ENCODE assay signal across 15 cellular contexts in genomic region chr11:14611939-14612338, GRCh38. TPM values are rescaled to one million over a fixed set of nuclear protein-coding genes. Genes with fewer than 3 reads are reported as not detected.
DNase-seq lines count a peak whose midpoint lies in the region; ATAC-seq and TF ChIP-seq lines count a peak whose summit lies in the region.
"Had no signal": no experiment of that assay in that cellular context is flagged by ENCODE, and none has a peak within 500 bp of the region (broad histone marks: within the 10 kb centered on the region; RNA-seq: fewer than 3 reads in every experiment).

No MANE protein-coding gene starts in this region.

- DNase-seq in activated T-cell treated with anti-CD3 and anti-CD28 coated beads, Interleukin-2, amount 50 U/mL, for 4 hours = no peak
- no peak for DNase-seq in activated T-cell treated with anti-CD3 and anti-CD28 coated beads, Interleukin-2, amount 50 U/mL, for 48 hours
- DNase-seq in activated CD8-positive, alpha-beta T cell treated with anti-CD3 and anti-CD28 coated beads for 36 hours = no peak
- DNase-seq in stimulated activated effector memory CD8-positive, alpha-beta T cell treated with anti-CD3 and anti-CD28 coated beads, Interleukin-12 subunit alpha, Interleukin-12 subunit beta, amount 100 ng/mL, for 72 hours (ENCODE audit: low spot score in 2 of 2) = no peak
- DNase-seq in sigmoid colon (no peak), NCI-H2196 (lab: John Stamatoyannopoulos, UW; ENCODE audit: unreplicated experiment) (no peak)
- no peak for DNase-seq in effector memory CD4-positive, alpha-beta T cell
- DNase-seq: activated CD4-positive, alpha-beta T cell treated with anti-CD3 and anti-CD28 coated beads, Interleukin-2, amount 50 U/mL, for 4 hours; anterior cingulate cortex; NCI-H2081 treated with DMSO at 0.1 percent for 48 hours; NK-92 treated with Interleukin-12 subunit alpha and Interleukin-12 subunit beta, amount 100 ng/mL, for 24 hours; right lobe of liver had no signal

- CTCF ChIA-PET in activated CD8-positive, alpha-beta T cell treated with anti-CD3 and anti-CD28 coated beads for 36 hours (lab: Charles Lee) = no interaction called here

- no peak overlapping the region for H3K4me3 ChIP-seq in sigmoid colon
- no peak overlapping the region for H3K4me3 ChIP-seq in effector memory CD4-positive, alpha-beta T cell (ENCODE audit: insufficient read depth, low read depth, low read length, poor library complexity, severe bottlenecking)
- H3K4me3 ChIP-seq: right lobe of liver, tibial nerve had no signal

- peaks cover 36% of the 10 kb centered on the region for H3K36me3 Mint-ChIP-seq in activated T-cell treated with anti-CD3 and anti-CD28 coated beads, Interleukin-2, amount 50 U/mL, for 4 hours (ENCODE audit: insufficient read depth)
- peaks cover 60% of the 10 kb centered on the region for H3K36me3 Mint-ChIP-seq in activated CD8-positive, alpha-beta T cell treated with anti-CD3 and anti-CD28 coated beads for 36 hours (ENCODE audit: low read depth)
- peaks cover 33% of the 10 kb centered on the region for H3K36me3 Mint-ChIP-seq in stimulated activated effector memory CD8-positive, alpha-beta T cell treated with anti-CD3 and anti-CD28 coated beads, Interleukin-12 subunit alpha, Interleukin-12 subunit beta, amount 100 ng/mL, for 72 hours

- no peak overlapping the region for H3K27ac ChIP-seq in sigmoid colon
- no peak overlapping the region for H3K27ac ChIP-seq in effector memory CD4-positive, alpha-beta T cell (ENCODE audit: insufficient read depth, low read length, poor library complexity, severe bottlenecking)
- H3K27ac ChIP-seq: right lobe of liver, tibial nerve had no signal

- no peaks in the 10 kb centered on the region for H3K27me3 Mint-ChIP-seq in activated T-cell treated with anti-CD3 and anti-CD28 coated beads, Interleukin-2, amount 50 U/mL, for 4 hours (ENCODE audit: low read depth)
- no peaks in the 10 kb centered on the region for H3K27me3 Mint-ChIP-seq in activated CD8-positive, alpha-beta T cell treated with anti-CD3 and anti-CD28 coated beads for 36 hours

- peaks cover 0 to 3% (median 0%) of the 10 kb centered on the region in 4 donors for H3K4me1 ChIP-seq in sigmoid colon
- no peaks in the 10 kb centered on the region for H3K4me1 ChIP-seq in effector memory CD4-positive, alpha-beta T cell (ENCODE audit: control insufficient read depth, insufficient read depth, low read length, poor library complexity, severe bottlenecking)
- H3K4me1 ChIP-seq: tibial nerve had no signal

- H3K9me3 ChIP-seq in sigmoid colon = no peaks in the 10 kb centered on the region
- H3K9me3 ChIP-seq in effector memory CD4-positive, alpha-beta T cell (ENCODE audit: control insufficient read depth, low read length) = no peaks in the 10 kb centered on the region
- H3K9me3 ChIP-seq: right lobe of liver had no signal

- no peak for TF ChIP-seq CTCF in activated CD8-positive, alpha-beta T cell treated with anti-CD3 and anti-CD28 coated beads for 36 hours (IDR thresholded peaks at IDR 0.05)
- no peak for TF ChIP-seq CTCF in sigmoid colon (IDR thresholded peaks at IDR 0.05)

- ATAC-seq in activated T-cell treated with anti-CD3 and anti-CD28 coated beads, Interleukin-2, amount 50 U/mL, for 4 hours = peak; percentile 67 to 87
- peak; percentile 61 for ATAC-seq in HG03460 (IDR thresholded peaks at IDR 0.05; ENCODE audit: unreplicated experiment)
- ATAC-seq in activated CD8-positive, alpha-beta T cell treated with anti-CD3 and anti-CD28 coated beads for 36 hours = peak; percentile 37
- peak; percentile 97 for ATAC-seq in stimulated activated effector memory CD8-positive, alpha-beta T cell treated with anti-CD3 and anti-CD28 coated beads, Interleukin-12 subunit alpha, Interleukin-12 subunit beta, amount 100 ng/mL, for 72 hours

- peaks cover 4% of the 10 kb centered on the region for H3K9me3 Mint-ChIP-seq in activated T-cell treated with anti-CD3 and anti-CD28 coated beads, Interleukin-2, amount 50 U/mL, for 4 hours
- peaks cover 7% of the 10 kb centered on the region for H3K9me3 Mint-ChIP-seq in activated CD8-positive, alpha-beta T cell treated with anti-CD3 and anti-CD28 coated beads for 36 hours
- no peaks in the 10 kb centered on the region for H3K9me3 Mint-ChIP-seq in stimulated activated effector memory CD8-positive, alpha-beta T cell treated with anti-CD3 and anti-CD28 coated beads, Interleukin-12 subunit alpha, Interleukin-12 subunit beta, amount 100 ng/mL, for 72 hours

- H3K27ac Mint-ChIP-seq in activated CD8-positive, alpha-beta T cell treated with anti-CD3 and anti-CD28 coated beads for 36 hours = peak overlapping the region; percentile 67
- H3K27ac Mint-ChIP-seq in stimulated activated effector memory CD8-positive, alpha-beta T cell treated with anti-CD3 and anti-CD28 coated beads, Interleukin-12 subunit alpha, Interleukin-12 subunit beta, amount 100 ng/mL, for 72 hours = peak overlapping the region; percentile 69

- no peaks in the 10 kb centered on the region for H3K27me3 ChIP-seq in sigmoid colon
- no peaks in the 10 kb centered on the region for H3K27me3 ChIP-seq in effector memory CD4-positive, alpha-beta T cell (replicated peaks; ENCODE audit: control insufficient read depth, insufficient read depth, low read length, poor library complexity, severe bottlenecking)
- H3K27me3 ChIP-seq: right lobe of liver, tibial nerve had no signal

- intact Hi-C loops in activated CD8-positive, alpha-beta T cell treated with anti-CD3 and anti-CD28 coated beads for 36 hours (cut with micrococcal nuclease) = no loop called here
- intact Hi-C loops in sigmoid colon (cut with DNase I) = no loop called here

- POLR2A ChIA-PET in activated CD8-positive, alpha-beta T cell treated with anti-CD3 and anti-CD28 coated beads for 36 hours (lab: Charles Lee) = interaction anchor here (0.6 to 1.1 kb wide), 2 partner anchors 9 to 80 kb away, joined by 3 to 4 read pairs; no protein-coding TSS in a partner anchor

- peaks cover 37% of the 10 kb centered on the region for H3K4me1 Mint-ChIP-seq in activated T-cell treated with anti-CD3 and anti-CD28 coated beads, Interleukin-2, amount 50 U/mL, for 4 hours (ENCODE audit: low read depth)
- peaks cover 37% of the 10 kb centered on the region for H3K4me1 Mint-ChIP-seq in activated CD8-positive, alpha-beta T cell treated with anti-CD3 and anti-CD28 coated beads for 36 hours (ENCODE audit: low read depth)
- peaks cover 26% of the 10 kb centered on the region for H3K4me1 Mint-ChIP-seq in stimulated activated effector memory CD8-positive, alpha-beta T cell treated with anti-CD3 and anti-CD28 coated beads, Interleukin-12 subunit alpha, Interleukin-12 subunit beta, amount 100 ng/mL, for 72 hours

- H3K4me3 Mint-ChIP-seq in activated T-cell treated with anti-CD3 and anti-CD28 coated beads, Interleukin-2, amount 50 U/mL, for 4 hours = no peak overlapping the region
- no peak overlapping the region for H3K4me3 Mint-ChIP-seq in activated CD8-positive, alpha-beta T cell treated with anti-CD3 and anti-CD28 coated beads for 36 hours
- no peak overlapping the region for H3K4me3 Mint-ChIP-seq in stimulated activated effector memory CD8-positive, alpha-beta T cell treated with anti-CD3 and anti-CD28 coated beads, Interleukin-12 subunit alpha, Interleukin-12 subunit beta, amount 100 ng/mL, for 72 hours

- no peak for TF ChIP-seq POLR2A in sigmoid colon (IDR thresholded peaks at IDR 0.05)

- no peak for TF ChIP-seq EP300 in sigmoid colon (IDR thresholded peaks at IDR 0.05)

- H3K36me3 ChIP-seq in sigmoid colon = peaks cover 0 to 37% (median 8%) of the 10 kb centered on the region in 4 donors
- H3K36me3 ChIP-seq in effector memory CD4-positive, alpha-beta T cell (ENCODE audit: control insufficient read depth, insufficient read depth, low read length) = no peaks in the 10 kb centered on the region
- H3K36me3 ChIP-seq: right lobe of liver, tibial nerve had no signal

RNA-seq across cellular contexts. Expression of gene PDE3B, which starts 31.7 kb away (rescaled TPM):
- 10 to 100 TPM; 13.0 to 17.8 (median 17.0) TPM for total RNA-seq in activated T-cell treated with anti-CD3 and anti-CD28 coated beads, Interleukin-2, amount 50 U/mL, for 4 hours
- total RNA-seq in activated CD8-positive, alpha-beta T cell treated with anti-CD3 and anti-CD28 coated beads for 36 hours = 10 to 100 TPM; 42.3 to 43.1 TPM
- total RNA-seq in sigmoid colon = 100 to 1,000 TPM in 2 of 4 donors, 10 to 100 TPM in 2; 78.3 to 132 (median 93.4) TPM
- 10 to 100 TPM in 1 of 3 donors, 1 to 10 TPM in 2; 1.2 to 13.5 (median 2.4) TPM for polyA plus RNA-seq in sigmoid colon
- total RNA-seq: LHCN-M2 had no signal

Comparison
In these comparisons a context has a peak if more than half of its experiments do, and no peak if none do; other contexts are left out.
1. ATAC-seq: peak in every context shown above with its lines; median percentile 97 in stimulated activated effector memory CD8-positive, alpha-beta T cell treated with anti-CD3 and anti-CD28 coated beads, Interleukin-12 subunit alpha, Interleukin-12 subunit beta, amount 100 ng/mL, for 72 hours; 77 in activated T-cell treated with anti-CD3 and anti-CD28 coated beads, Interleukin-2, amount 50 U/mL, for 4 hours; 61 in HG03460; 37 in activated CD8-positive, alpha-beta T cell treated with anti-CD3 and anti-CD28 coated beads for 36 hours.